24 cellular contexts compared by ENCODE assay signal in genomic region chr16:88734361-88734728, GRCh38. TPM values are rescaled to one million over a fixed set of nuclear protein-coding genes. Genes with fewer than 3 reads are reported as not detected.
DNase-seq lines count a peak whose midpoint lies in the region; ATAC-seq, FAIRE-seq and TF ChIP-seq lines count a peak whose summit lies in the region.
"Had no signal": no experiment of that assay in that cellular context is flagged by ENCODE, and none has a peak within 500 bp of the region (broad histone marks: within the 10 kb centered on the region; RNA-seq: fewer than 3 reads in every experiment).

No MANE protein-coding gene starts in this region.

- H3K27ac Mint-ChIP-seq in Caco-2 (ENCODE audit: unreplicated experiment): no peak overlapping the region
- H3K27ac Mint-ChIP-seq: T-cell had no signal

- no peak overlapping the region for H2AFZ ChIP-seq in K562 (ENCODE audit: low read depth, low read length)

- TF ChIP-seq POLR2A in K562 (conservative IDR thresholded peaks at IDR 0.05): no peak

- no peaks in the 10 kb centered on the region for H3K4me1 Mint-ChIP-seq in Caco-2 (ENCODE audit: low read depth, unreplicated experiment)

- no peak for TF ChIP-seq RAD21 in K562 (CRISPR knock-in tag; conservative IDR thresholded peaks at IDR 0.05 in 1 of 2, IDR thresholded peaks at IDR 0.05 in 1 of 2)

- H3K9me3 Mint-ChIP-seq in Caco-2 (ENCODE audit: unreplicated experiment): no peaks in the 10 kb centered on the region
- H3K9me3 Mint-ChIP-seq: T-cell; T-helper 2 cell treated with Interferon-gamma antibody and Interleukin-4, amounts not matched to agents 5 μg/mL and 100 μg/mL, for 36 hours had no signal

- FAIRE-seq in K562 (lab: Jason Lieb, UNC): no peak
- FAIRE-seq: H54 had no signal

- no peak for TF ChIP-seq CTCF in Caco-2 (IDR thresholded peaks at IDR 0.05; ENCODE audit: insufficient read depth in 1 of 2, low read depth in 1 of 2, low read length in 1 of 2, severe bottlenecking in 1 of 2, unreplicated experiment in 1 of 2)
- TF ChIP-seq CTCF in K562 (IDR thresholded peaks at IDR 0.05 in 2 of 3, conservative IDR thresholded peaks at IDR 0.05 in 1 of 3; ENCODE audit: insufficient read depth in 2 of 3, low read depth in 1 of 3, low read length in 3 of 3): no peak

- POLR2A ChIA-PET in Caco-2 (lab: Charles Lee) (no interaction called here), K562 (lab: Yijun Ruan, JAX) (interaction anchor here (0.9 to 1.5 kb wide), 2 partner anchors 39 to 77 kb away, joined by 3 read pairs; partner anchors contain the start of gene APRT)

- H3K4me1 ChIP-seq in Caco-2 (no peaks in the 10 kb centered on the region), K562 (replicated peaks in 1 of 2; ENCODE audit: control insufficient read depth in 2 of 2, insufficient read depth in 2 of 2, low read length in 2 of 2) (peaks cover 0 to 86% of the 10 kb centered on the region in 2 experiments; a peak in 3 of 5 replicates)

- H3K4me3 ChIP-seq in Caco-2 (ENCODE audit: low read depth, low read length): no peak overlapping the region
- H3K4me3 ChIP-seq in K562: no peak overlapping the region
- H3K4me3 ChIP-seq: BLaER1 treated with 17β-estradiol and CSF1 and Interleukin-3, amounts not matched to agents 10 nM and 100 nM; SJCRH30 had no signal

- in situ Hi-C loops in K562 (cut with MboI): no loop called here

- intact Hi-C loops in Caco-2 (cut with micrococcal nuclease; ENCODE audit: unreplicated experiment) (no loop called here), K562 (cut with micrococcal nuclease) (no loop called here)

- H3K36me3 Mint-ChIP-seq in Caco-2 (ENCODE audit: insufficient read depth, unreplicated experiment): peaks cover 49% of the 10 kb centered on the region

- H3K9ac ChIP-seq in K562 (ENCODE audit: insufficient read depth in 1 of 2, low read depth in 2 of 2, low read length in 2 of 2): no peak overlapping the region; a peak in 1 of 4 replicates
- H3K9ac ChIP-seq: KMS-11 had no signal

- WGBS in K562 (ENCODE audit: insufficient coverage, low coverage, missing lambda C conversion rate): 94% methylated on average over 19 of the region's 23 CpGs

- peaks cover 7% of the 10 kb centered on the region; the same call in 2 of the 3 replicates for H3K79me2 ChIP-seq in K562 (ENCODE audit: control insufficient read depth, insufficient read depth, low read length)

- H3K9me3 ChIP-seq in Caco-2: no peaks in the 10 kb centered on the region
- H3K9me3 ChIP-seq in K562 (replicated peaks; ENCODE audit: control insufficient read depth, insufficient read depth, low read depth, low read length): no peaks in the 10 kb centered on the region
- H3K9me3 ChIP-seq: BLaER1 treated with 17β-estradiol and CSF1 and Interleukin-3, amounts not matched to agents 10 nM and 100 nM; SJCRH30 had no signal

- H3K27me3 ChIP-seq in Caco-2 (replicated peaks; ENCODE audit: control insufficient read depth, insufficient read depth, low read length) (no peaks in the 10 kb centered on the region), K562 (ENCODE audit: control insufficient read depth in 2 of 2, insufficient read depth in 2 of 2, low read length in 2 of 2) (no peaks in the 10 kb centered on the region)
- H3K27me3 ChIP-seq: BLaER1 treated with 17β-estradiol and CSF1 and Interleukin-3, amounts not matched to agents 10 nM and 100 nM; SJCRH30 had no signal

- no peak for TF ChIP-seq EP300 in K562 (IDR thresholded peaks at IDR 0.05; ENCODE audit: low read length)

- H4K20me1 ChIP-seq in K562 (replicated peaks; ENCODE audit: control insufficient read depth, insufficient read depth, low read length): peaks cover 8% of the 10 kb centered on the region

- H3K36me3 ChIP-seq in Caco-2 (ENCODE audit: control insufficient read depth, insufficient read depth, low read length): peaks cover 3% of the 10 kb centered on the region; the same call in 1 of the 2 replicates
- H3K36me3 ChIP-seq in K562 (ENCODE audit: control insufficient read depth, insufficient read depth, low read length): peaks cover 97% of the 10 kb centered on the region
- H3K36me3 ChIP-seq: SJCRH30 had no signal

- BruUV-seq in Caco-2 (replicated peaks; lab: Mats Ljungman, UMichigan) (TSS peak; percentile 28), K562 (replicated peaks; lab: Mats Ljungman, UMichigan) (TSS peak; percentile 37)

- H3K27ac ChIP-seq in K562 (ENCODE audit: extremely low read depth, low read depth, low read length): no peak overlapping the region
- H3K27ac ChIP-seq: 22Rv1; BLaER1 treated with 17β-estradiol and CSF1 and Interleukin-3, amounts not matched to agents 10 nM and 100 nM; KMS-11; SJCRH30 had no signal

- ATAC-seq in K562 (no peak), GM18511 (IDR thresholded peaks at IDR 0.05; ENCODE audit: unreplicated experiment) (no peak)
- ATAC-seq: Panc1, T-cell had no signal

- H3K4me3 Mint-ChIP-seq in Caco-2 (ENCODE audit: unreplicated experiment): no peak overlapping the region
- H3K4me3 Mint-ChIP-seq: CD4-positive, alpha-beta memory T cell; T-cell; T-helper 2 cell treated with Interferon-gamma antibody and Interleukin-4, amounts not matched to agents 5 μg/mL and 100 μg/mL, for 36 hours had no signal

- H3K27me3 Mint-ChIP-seq in Caco-2 (ENCODE audit: insufficient read depth, unreplicated experiment): no peaks in the 10 kb centered on the region
- H3K27me3 Mint-ChIP-seq: CD4-positive, alpha-beta memory T cell; T-cell had no signal

- no peaks in the 10 kb centered on the region for H3K9me1 ChIP-seq in K562 (ENCODE audit: control insufficient read depth, insufficient read depth, low read length)

- CTCF ChIA-PET in Caco-2 (lab: Charles Lee) (interaction anchor here (0.7 kb wide), 1 partner anchor 46 kb away, joined by 3 read pairs; no protein-coding TSS in a partner anchor), K562 (lab: Yijun Ruan, JAX; ENCODE audit: low intra/inter-chr PET ratio) (no interaction called here)

- peak; percentile 47 for DNase-seq in DMS153 (lab: John Stamatoyannopoulos, UW)
- no peak for DNase-seq in DMS153 treated with DMSO at 0.1 percent for 48 hours (lab: John Stamatoyannopoulos, UW; ENCODE audit: unreplicated experiment)
- no peak for DNase-seq in Caco-2
- no peak for DNase-seq in K562 (ENCODE audit: extremely low read depth in 1 of 4, low spot score in 3 of 4)
- DNase-seq in NCI-H446 (lab: John Stamatoyannopoulos, UW): no peak
- DNase-seq: Calu3; CD4-positive, alpha-beta memory T cell; DMS79; NCI-H1105; NCI-H146; NCI-H2029; NCI-H2171; NCI-H446 treated with DMSO at 0.1 percent for 48 hours; NCI-H526 treated with DMSO at 0.1 percent for 48 hours; NK-92 treated with Interleukin-12 subunit alpha and Interleukin-12 subunit beta, amount 100 ng/mL, for 24 hours; SJCRH30; T-cell had no signal

- no peak overlapping the region for H3K4me2 ChIP-seq in K562 (ENCODE audit: insufficient read depth, low read length)
- H3K4me2 ChIP-seq: BLaER1 treated with 17β-estradiol and CSF1 and Interleukin-3, amounts not matched to agents 10 nM and 100 nM; KMS-11 had no signal

RNA-seq across cellular contexts. Expression of gene CTU2, which starts 28.0 kb away (rescaled TPM):
- total RNA-seq in Caco-2 (2022) (44.3 and 54.9 TPM in 2 replicates), K562 (2014; rRNA removed) (55.4 and 68.9 TPM in 2 replicates), K562 (2014; rRNA removed; fragmentation: Illumina TruSeq; extraction: Trizol) (7.2 and 11.9 TPM in 2 replicates), K562 (2015; rRNA removed; fragmentation: Illumina TruSeq; extraction: Trizol) (41.1 and 49.2 TPM in 2 replicates), K562 (2021) (105 and 106 TPM in 2 replicates)
- 45.3 and 159 TPM in 2 replicates for total RNA-seq in K562 (2011; cell fraction: chromatin; rRNA removed; ENCODE audit: low replicate concordance)
- total RNA-seq in K562 (2011; cell fraction: nucleolus; rRNA removed): 114 and 148 TPM in 2 replicates
- 48.7 and 66.7 TPM in 2 replicates for total RNA-seq in K562 (2011; cell fraction: nucleoplasm; rRNA removed)
- polyA plus RNA-seq in K562 (2011; rRNA removed) (23.2 and 30.1 TPM in 2 replicates), K562 (2014; fragmentation: Illumina TruSeq; extraction: Trizol) (17.7 and 46.9 TPM in 2 replicates), K562 (2014; fragmentation: Nextera tagmentation; extraction: Ambion mirVana) (1 to 10 TPM; 1.3 to 3.0 TPM), K562 (2014; rRNA removed) (63.4 and 76.6 TPM in 2 replicates)
- 40.2 and 96.8 TPM in 2 replicates for polyA plus RNA-seq in K562 (2011; cell fraction: cytosol; rRNA removed)
- polyA plus RNA-seq in K562 (2011; cell fraction: nucleus; rRNA removed): 102 and 136 TPM in 2 replicates
- 34.1 and 51.7 TPM in 2 replicates for polyA plus RNA-seq in K562 (2012)
- 9.4 and 14.4 TPM in 2 replicates for polyA minus RNA-seq in K562 (2011; rRNA and poly(A)+ RNA removed)
- 48.0 and 51.1 TPM in 2 replicates for polyA minus RNA-seq in K562 (2011; cell fraction: cytosol; rRNA and poly(A)+ RNA removed)
- polyA minus RNA-seq in K562 (2011; cell fraction: nucleus; rRNA and poly(A)+ RNA removed): 40.7 and 44.1 TPM in 2 replicates

RNA-seq across cellular contexts. Expression of gene RNF166, which starts 28.1 kb away (rescaled TPM):
- 37.3 and 40.4 TPM in 2 replicates for total RNA-seq in Caco-2 (2022)
- 58.8 and 182 TPM in 2 replicates for total RNA-seq in K562 (2011; cell fraction: chromatin; rRNA removed; ENCODE audit: low replicate concordance)
- total RNA-seq in K562 (2011; cell fraction: nucleolus; rRNA removed): 89.5 and 92.7 TPM in 2 replicates
- total RNA-seq in K562 (2011; cell fraction: nucleoplasm; rRNA removed): 60.1 and 64.4 TPM in 2 replicates
- total RNA-seq in K562 (2014; rRNA removed): 46.9 and 61.6 TPM in 2 replicates
- total RNA-seq in K562 (2014; rRNA removed; fragmentation: Illumina TruSeq; extraction: Trizol): 6.1 and 7.3 TPM in 2 replicates
- total RNA-seq in K562 (2015; rRNA removed; fragmentation: Illumina TruSeq; extraction: Trizol): 19.5 and 22.3 TPM in 2 replicates
- total RNA-seq in K562 (2021): 60.3 and 61.2 TPM in 2 replicates
- polyA plus RNA-seq in K562 (2011; rRNA removed): 26.5 and 37.4 TPM in 2 replicates
- 37.8 and 90.9 TPM in 2 replicates for polyA plus RNA-seq in K562 (2011; cell fraction: cytosol; rRNA removed)
- polyA plus RNA-seq in K562 (2011; cell fraction: nucleus; rRNA removed): 118 and 185 TPM in 2 replicates
- polyA plus RNA-seq in K562 (2012): 23.8 and 39.8 TPM in 2 replicates
- 12.7 and 27.9 TPM in 2 replicates for polyA plus RNA-seq in K562 (2014; fragmentation: Illumina TruSeq; extraction: Trizol)
- under 1 TPM; 0.56 to 0.96 TPM for polyA plus RNA-seq in K562 (2014; fragmentation: Nextera tagmentation; extraction: Ambion mirVana)
- 59.4 and 65.6 TPM in 2 replicates for polyA plus RNA-seq in K562 (2014; rRNA removed)
- 7.0 and 12.0 TPM in 2 replicates for polyA minus RNA-seq in K562 (2011; rRNA and poly(A)+ RNA removed)
- 41.2 and 44.5 TPM in 2 replicates for polyA minus RNA-seq in K562 (2011; cell fraction: cytosol; rRNA and poly(A)+ RNA removed)
- 33.4 and 39.2 TPM in 2 replicates for polyA minus RNA-seq in K562 (2011; cell fraction: nucleus; rRNA and poly(A)+ RNA removed)

RNA-seq across cellular contexts. Expression of gene SNAI3, which starts 48.0 kb away (rescaled TPM):
- 3.5 TPM in 2 replicates for total RNA-seq in Caco-2 (2022)
- total RNA-seq in K562 (2011; cell fraction: chromatin; rRNA removed; ENCODE audit: low replicate concordance): 0.79 and 2.9 TPM in 2 replicates
- total RNA-seq in K562 (2011; cell fraction: nucleolus; rRNA removed): 3.2 and 3.7 TPM in 2 replicates
- total RNA-seq in K562 (2011; cell fraction: nucleoplasm; rRNA removed): 0.95 and 1.1 TPM in 2 replicates
- 2.7 and 4.1 TPM in 2 replicates for total RNA-seq in K562 (2014; rRNA removed)
- 0.15 and 0.19 TPM in 2 replicates for total RNA-seq in K562 (2014; rRNA removed; fragmentation: Illumina TruSeq; extraction: Trizol)
- 0.72 and 0.87 TPM in 2 replicates for total RNA-seq in K562 (2015; rRNA removed; fragmentation: Illumina TruSeq; extraction: Trizol)
- 2.5 and 3.1 TPM in 2 replicates for total RNA-seq in K562 (2021)
- polyA plus RNA-seq in K562 (2011; rRNA removed): 0.88 and 3.0 TPM in 2 replicates
- polyA plus RNA-seq in K562 (2011; cell fraction: cytosol; rRNA removed): 3.2 and 5.5 TPM in 2 replicates
- polyA plus RNA-seq in K562 (2011; cell fraction: nucleus; rRNA removed): 2.9 and 3.8 TPM in 2 replicates
- polyA plus RNA-seq in K562 (2012): 0.95 and 1.2 TPM in 2 replicates
- polyA plus RNA-seq in K562 (2014; fragmentation: Illumina TruSeq; extraction: Trizol): 0.70 and 1.9 TPM in 2 replicates
- polyA plus RNA-seq in K562 (2014; fragmentation: Nextera tagmentation; extraction: Ambion mirVana): under 1 TPM in 1 of 2 experiments, not detected in 1; 0.04 TPM
- polyA plus RNA-seq in K562 (2014; rRNA removed): 1.5 and 2.1 TPM in 2 replicates
- 0.42 and 0.87 TPM in 2 replicates for polyA minus RNA-seq in K562 (2011; rRNA and poly(A)+ RNA removed)
- polyA minus RNA-seq in K562 (2011; cell fraction: cytosol; rRNA and poly(A)+ RNA removed): 1.9 and 3.5 TPM in 2 replicates
- 1.5 and 2.3 TPM in 2 replicates for polyA minus RNA-seq in K562 (2011; cell fraction: nucleus; rRNA and poly(A)+ RNA removed)

RNA-seq across cellular contexts. Expression of gene PIEZO1, which starts 50.7 kb away (rescaled TPM):
- 248 and 284 TPM in 2 replicates for total RNA-seq in Caco-2 (2022)
- 759 and 2,233 TPM in 2 replicates for total RNA-seq in K562 (2011; cell fraction: chromatin; rRNA removed; ENCODE audit: low replicate concordance)
- total RNA-seq in K562 (2011; cell fraction: nucleolus; rRNA removed): 1,565 and 1,591 TPM in 2 replicates
- 1,027 and 1,219 TPM in 2 replicates for total RNA-seq in K562 (2011; cell fraction: nucleoplasm; rRNA removed)
- total RNA-seq in K562 (2014; rRNA removed): 213 and 305 TPM in 2 replicates
- 44.5 and 45.2 TPM in 2 replicates for total RNA-seq in K562 (2014; rRNA removed; fragmentation: Illumina TruSeq; extraction: Trizol)
- total RNA-seq in K562 (2015; rRNA removed; fragmentation: Illumina TruSeq; extraction: Trizol): 97.9 and 113 TPM in 2 replicates
- 354 and 432 TPM in 2 replicates for total RNA-seq in K562 (2021)
- 131 and 170 TPM in 2 replicates for polyA plus RNA-seq in K562 (2011; rRNA removed)
- 143 and 281 TPM in 2 replicates for polyA plus RNA-seq in K562 (2011; cell fraction: cytosol; rRNA removed)
- 1,334 and 2,777 TPM in 2 replicates for polyA plus RNA-seq in K562 (2011; cell fraction: nucleus; rRNA removed)
- polyA plus RNA-seq in K562 (2012): 266 and 440 TPM in 2 replicates
- 146 and 201 TPM in 2 replicates for polyA plus RNA-seq in K562 (2014; fragmentation: Illumina TruSeq; extraction: Trizol)
- polyA plus RNA-seq in K562 (2014; fragmentation: Nextera tagmentation; extraction: Ambion mirVana): 1 to 10 TPM; 3.6 to 9.6 TPM
- polyA plus RNA-seq in K562 (2014; rRNA removed): 319 and 383 TPM in 2 replicates
- 56.6 and 97.2 TPM in 2 replicates for polyA minus RNA-seq in K562 (2011; rRNA and poly(A)+ RNA removed)
- polyA minus RNA-seq in K562 (2011; cell fraction: cytosol; rRNA and poly(A)+ RNA removed): 155 and 200 TPM in 2 replicates
- polyA minus RNA-seq in K562 (2011; cell fraction: nucleus; rRNA and poly(A)+ RNA removed): 321 and 450 TPM in 2 replicates
